In the genomic region with DNA sequence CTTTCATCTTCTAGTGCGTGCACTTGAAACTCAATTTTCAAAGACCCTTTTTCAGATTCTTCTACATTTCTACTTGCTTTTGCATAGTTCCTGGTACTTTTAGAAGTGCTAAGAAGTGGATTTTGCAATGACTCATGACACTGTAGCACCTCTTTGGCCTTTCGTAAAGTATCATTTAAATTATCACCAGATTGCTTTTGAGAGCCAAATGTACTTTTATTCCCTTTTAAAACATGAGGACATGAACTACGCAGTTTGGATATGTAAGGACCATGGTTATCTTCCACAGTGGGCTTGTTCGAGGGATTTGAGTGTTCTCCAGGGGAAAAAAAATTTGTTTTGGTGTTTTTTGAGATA, we compare ENCODE assay signal across 16 cellular contexts.
"Had no signal": no experiment of that assay in that cellular context is flagged by ENCODE, and none has a peak within 500 bp of the region (broad histone marks: within the 10 kb centered on the region; RNA-seq: fewer than 3 reads in every experiment).

No MANE protein-coding gene starts in this region.

- H3K27ac ChIP-seq: pancreas, testis had no signal

- H3K4me3 Mint-ChIP-seq: activated CD4-positive, alpha-beta T cell treated with anti-CD3 and anti-CD28 coated beads, Interleukin-2, amount 10 ng/mL, durations not matched to agents 24 days and 14 days; activated naive CD4-positive, alpha-beta T cell treated with anti-CD3 and anti-CD28 coated beads, Interleukin-2, amount 50 U/mL, for 24 hours; naive thymus-derived CD4-positive, alpha-beta T cell; stimulated activated memory B cell treated with anti-CD40 and anti-IgM and Interleukin-4, amounts not matched to agents 10 μg/mL and 1 μg/mL and 100 μg/mL, for 72 hours; type B pancreatic cell had no signal

- H3K4me1 ChIP-seq: pancreas, testis had no signal

- H3K9me3 Mint-ChIP-seq: activated CD4-positive, alpha-beta T cell treated with anti-CD3 and anti-CD28 coated beads, Interleukin-2, amount 10 ng/mL, durations not matched to agents 24 days and 14 days; activated naive CD4-positive, alpha-beta T cell treated with anti-CD3 and anti-CD28 coated beads, Interleukin-2, amount 50 U/mL, for 24 hours; naive thymus-derived CD4-positive, alpha-beta T cell; stimulated activated memory B cell treated with anti-CD40 and anti-IgM and Interleukin-4, amounts not matched to agents 10 μg/mL and 1 μg/mL and 100 μg/mL, for 72 hours; type B pancreatic cell had no signal

- H3K9me3 ChIP-seq: mucosa of descending colon, pancreas, testis had no signal

- H3K27me3 Mint-ChIP-seq: activated CD4-positive, alpha-beta T cell treated with anti-CD3 and anti-CD28 coated beads, Interleukin-2, amount 10 ng/mL, durations not matched to agents 24 days and 14 days; activated naive CD4-positive, alpha-beta T cell treated with anti-CD3 and anti-CD28 coated beads, Interleukin-2, amount 50 U/mL, for 24 hours; naive thymus-derived CD4-positive, alpha-beta T cell; stimulated activated memory B cell treated with anti-CD40 and anti-IgM and Interleukin-4, amounts not matched to agents 10 μg/mL and 1 μg/mL and 100 μg/mL, for 72 hours; type B pancreatic cell had no signal

- H3K4me3 ChIP-seq: mucosa of descending colon, pancreas, testis had no signal

- H3K4me1 Mint-ChIP-seq: activated CD4-positive, alpha-beta T cell treated with anti-CD3 and anti-CD28 coated beads, Interleukin-2, amount 10 ng/mL, durations not matched to agents 24 days and 14 days; activated naive CD4-positive, alpha-beta T cell treated with anti-CD3 and anti-CD28 coated beads, Interleukin-2, amount 50 U/mL, for 24 hours had no signal

- H3K27ac Mint-ChIP-seq: activated CD4-positive, alpha-beta T cell treated with anti-CD3 and anti-CD28 coated beads, Interleukin-2, amount 10 ng/mL, durations not matched to agents 24 days and 14 days; activated naive CD4-positive, alpha-beta T cell treated with anti-CD3 and anti-CD28 coated beads, Interleukin-2, amount 50 U/mL, for 24 hours; naive thymus-derived CD4-positive, alpha-beta T cell; stimulated activated memory B cell treated with anti-CD40 and anti-IgM and Interleukin-4, amounts not matched to agents 10 μg/mL and 1 μg/mL and 100 μg/mL, for 72 hours; type B pancreatic cell had no signal

- DNase-seq: activated CD4-positive, alpha-beta T cell treated with anti-CD3 and anti-CD28 coated beads, Interleukin-2, amount 10 ng/mL, durations not matched to agents 24 days and 14 days; activated CD8-positive, alpha-beta memory T cell treated with anti-CD3 and anti-CD28 coated beads for 24 hours; activated CD8-positive, alpha-beta memory T cell treated with anti-CD3 and anti-CD28 coated beads, Interleukin-2, amount 50 U/mL, for 48 hours; activated gamma-delta T cell; effector CD4-positive, alpha-beta T cell; mucosa of descending colon; naive thymus-derived CD4-positive, alpha-beta T cell; pancreas; stimulated activated CD4-positive, alpha-beta T cell treated with anti-CD3 and anti-CD28 coated beads, Interleukin-4, amount 100 ng/mL, for 4 hours; T-helper 1 cell; T1000; testis had no signal

- H3K27me3 ChIP-seq: pancreas, testis had no signal

- ATAC-seq: mucosa of descending colon; naive thymus-derived CD4-positive, alpha-beta T cell; pancreas; sciatic nerve; stimulated activated memory B cell treated with anti-CD40 and anti-IgM and Interleukin-4, amounts not matched to agents 10 μg/mL and 1 μg/mL and 100 μg/mL, for 72 hours had no signal
